In genomic region chr2:238655974-238656722, GRCh38 we compare ENCODE assay signal across 19 cellular contexts.
DNase-seq lines count a peak whose midpoint lies in the region; ATAC-seq, FAIRE-seq and TF ChIP-seq lines count a peak whose summit lies in the region.
"Had no signal": no experiment of that assay in that cellular context is flagged by ENCODE, and none has a peak within 500 bp of the region (broad histone marks: within the 10 kb centered on the region; RNA-seq: fewer than 3 reads in every experiment).

No MANE protein-coding gene starts in this region.

- no peak for TF ChIP-seq CTCF in right atrium auricular region (IDR thresholded peaks at IDR 0.05)
- TF ChIP-seq CTCF in astrocyte (IDR thresholded peaks at IDR 0.05; ENCODE audit: insufficient read depth, low read depth, low read length) = no peak
- no peak for TF ChIP-seq CTCF in type B pancreatic cell (conservative IDR thresholded peaks at IDR 0.05)

- H3K36me3 ChIP-seq in right atrium auricular region (no peaks in the 10 kb centered on the region), astrocyte (ENCODE audit: insufficient read depth, low read length) (no peaks in the 10 kb centered on the region)
- no peaks in the 10 kb centered on the region for H3K36me3 ChIP-seq in effector memory CD4-positive, alpha-beta T cell (ENCODE audit: control insufficient read depth, insufficient read depth, low read length)

- H3K4me3 Mint-ChIP-seq in astrocyte (ENCODE audit: unreplicated experiment) = no peak overlapping the region
- H3K4me3 Mint-ChIP-seq in type B pancreatic cell = no peak overlapping the region
- H3K4me3 Mint-ChIP-seq: CD4-positive, CD25-positive, alpha-beta regulatory T cell had no signal

- no peak overlapping the region for H3K9ac ChIP-seq in astrocyte (ENCODE audit: low read length)

- peaks cover 14% of the 10 kb centered on the region for H3K9me3 Mint-ChIP-seq in astrocyte (ENCODE audit: unreplicated experiment)
- peaks cover 8% of the 10 kb centered on the region for H3K9me3 Mint-ChIP-seq in type B pancreatic cell

- intact Hi-C loops in left cardiac atrium (cut with DNase I) = no loop called here

- no peak overlapping the region for H2AFZ ChIP-seq in astrocyte (ENCODE audit: low read depth, low read length)

- no peak overlapping the region for H3K4me2 ChIP-seq in astrocyte (ENCODE audit: low read length)

- H3K9me3 ChIP-seq in right atrium auricular region = peaks cover 0 to 4% of the 10 kb centered on the region in 2 donors
- no peaks in the 10 kb centered on the region for H3K9me3 ChIP-seq in astrocyte (ENCODE audit: insufficient read depth, low read depth, low read length)
- no peaks in the 10 kb centered on the region for H3K9me3 ChIP-seq in effector memory CD4-positive, alpha-beta T cell (ENCODE audit: control insufficient read depth, low read length)

- H4K20me1 ChIP-seq in astrocyte (ENCODE audit: insufficient read depth, low read length) = no peaks in the 10 kb centered on the region

- H3K27ac ChIP-seq in right atrium auricular region (no peak overlapping the region), astrocyte (ENCODE audit: low read depth, low read length) (no peak overlapping the region)
- H3K27ac ChIP-seq in effector memory CD4-positive, alpha-beta T cell (ENCODE audit: insufficient read depth, low read length, poor library complexity, severe bottlenecking) = no peak overlapping the region

- H3K36me3 Mint-ChIP-seq in astrocyte (ENCODE audit: low read depth, unreplicated experiment) = no peaks in the 10 kb centered on the region
- H3K36me3 Mint-ChIP-seq in type B pancreatic cell = no peaks in the 10 kb centered on the region
- H3K36me3 Mint-ChIP-seq: CD4-positive, CD25-positive, alpha-beta regulatory T cell had no signal

- H3K4me1 Mint-ChIP-seq in astrocyte (ENCODE audit: low read depth, unreplicated experiment) (peaks cover 6% of the 10 kb centered on the region), type B pancreatic cell (ENCODE audit: unreplicated experiment) (peaks cover 23% of the 10 kb centered on the region)
- H3K4me1 Mint-ChIP-seq: CD4-positive, CD25-positive, alpha-beta regulatory T cell had no signal

- H3K27me3 Mint-ChIP-seq in astrocyte (ENCODE audit: low read depth, unreplicated experiment) (peaks cover 22% of the 10 kb centered on the region), type B pancreatic cell (peaks cover 9% of the 10 kb centered on the region)

- H3K4me3 ChIP-seq in right atrium auricular region (no peak overlapping the region), astrocyte (ENCODE audit: insufficient read depth, low read depth, low read length) (no peak overlapping the region)
- no peak overlapping the region for H3K4me3 ChIP-seq in effector memory CD4-positive, alpha-beta T cell (ENCODE audit: insufficient read depth, low read depth, low read length, poor library complexity, severe bottlenecking)

- ATAC-seq in left cardiac atrium = no peak

- DNase-seq in right atrium auricular region (ENCODE audit: low spot score) = peak; percentile 21
- no peak for DNase-seq in left cardiac atrium
- DNase-seq in astrocyte (ENCODE audit: low read depth) = no peak
- peak; percentile 33 for DNase-seq in myocyte (ENCODE audit: low read depth)
- DNase-seq in type B pancreatic cell (ENCODE audit: extremely low spot score, unreplicated experiment) = peak; percentile 24
- DNase-seq in hepatic stellate cell (ENCODE audit: low spot score) = no peak
- DNase-seq in effector memory CD4-positive, alpha-beta T cell = no peak
- DNase-seq: Calu3; CD4-positive, CD25-positive, alpha-beta regulatory T cell; KBM-7; NCI-H1105 treated with DMSO at 0.1 percent for 48 hours; NCI-H187 treated with DMSO at 0.1 percent for 48 hours; NCI-H2171; NCI-H510A; NCI-H82; SIG-M5 had no signal

- peak overlapping the region; percentile 49 for H3K27ac Mint-ChIP-seq in astrocyte (ENCODE audit: unreplicated experiment)
- H3K27ac Mint-ChIP-seq in type B pancreatic cell = no peak overlapping the region

- no peak for FAIRE-seq in astrocyte (lab: Jason Lieb, UNC)
- FAIRE-seq: GM12891, GM19239, HTR-8/SVneo had no signal

- H3K4me1 ChIP-seq in right atrium auricular region (no peaks in the 10 kb centered on the region), astrocyte (ENCODE audit: insufficient read depth, low read length) (no peaks in the 10 kb centered on the region)
- H3K4me1 ChIP-seq in effector memory CD4-positive, alpha-beta T cell (ENCODE audit: control insufficient read depth, insufficient read depth, low read length, poor library complexity, severe bottlenecking) = no peaks in the 10 kb centered on the region

- no peaks in the 10 kb centered on the region for H3K79me2 ChIP-seq in astrocyte (ENCODE audit: insufficient read depth, low read length)

- H3K27me3 ChIP-seq in right atrium auricular region (no peaks in the 10 kb centered on the region), astrocyte (ENCODE audit: insufficient read depth, low read length) (no peaks in the 10 kb centered on the region)
- no peaks in the 10 kb centered on the region for H3K27me3 ChIP-seq in effector memory CD4-positive, alpha-beta T cell (replicated peaks; ENCODE audit: control insufficient read depth, insufficient read depth, low read length, poor library complexity, severe bottlenecking)

Comparison
In these comparisons a context has a peak if more than half of its experiments do, and no peak if none do; other contexts are left out.
1. DNase-seq: peak in right atrium auricular region (single experiment), myocyte (single experiment) and type B pancreatic cell (single experiment); none in left cardiac atrium (single experiment), astrocyte (single experiment), hepatic stellate cell (single experiment) and effector memory CD4-positive, alpha-beta T cell (0 of 3).